ENCODE assay signal across 19 cellular contexts in the genomic region with DNA sequence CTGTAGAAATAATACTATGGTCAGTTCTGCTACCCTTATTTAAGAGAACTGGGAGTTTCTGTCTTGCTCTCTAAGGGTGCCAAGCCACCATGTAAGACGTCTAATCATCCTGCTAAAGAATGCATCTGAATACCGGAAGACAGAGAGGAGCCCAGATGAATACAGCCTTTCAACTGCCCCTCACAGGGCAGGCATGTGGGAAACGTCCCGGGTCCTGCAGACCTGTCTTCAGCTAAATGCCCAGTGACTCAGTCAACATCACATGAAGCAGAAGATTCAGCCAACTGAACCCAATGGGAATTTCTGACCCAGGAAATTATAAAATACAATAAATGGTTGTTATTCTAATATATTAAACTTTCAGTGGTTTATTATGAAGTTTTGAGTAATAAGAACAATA.
DNase-seq lines count a peak whose midpoint lies in the region; ATAC-seq and TF ChIP-seq lines count a peak whose summit lies in the region.
"Had no signal": no experiment of that assay in that cellular context is flagged by ENCODE, and none has a peak within 500 bp of the region (broad histone marks: within the 10 kb centered on the region; RNA-seq: fewer than 3 reads in every experiment).

No MANE protein-coding gene starts in this region.

- no peaks in the 10 kb centered on the region for H3K36me3 ChIP-seq in Peyer's patch
- no peaks in the 10 kb centered on the region for H3K36me3 ChIP-seq in right lobe of liver

- no peak for TF ChIP-seq POLR2A in Peyer's patch (IDR thresholded peaks at IDR 0.05)
- no peak for TF ChIP-seq POLR2A in right lobe of liver (IDR thresholded peaks at IDR 0.05)

- TF ChIP-seq CTCF in Peyer's patch (IDR thresholded peaks at IDR 0.05) (no peak), right lobe of liver (IDR thresholded peaks at IDR 0.05) (no peak)

- in situ Hi-C loops in SK-MEL-5 (cut with HindIII; ENCODE audit: low pct_unique_long_range_greater_than_20kb, low sequenced_read_pairs): no loop called here

- H3K9me3 ChIP-seq in Peyer's patch (no peaks in the 10 kb centered on the region), right lobe of liver (no peaks in the 10 kb centered on the region)

- peak; percentile 94 for DNase-seq in SK-MEL-5 (ENCODE audit: low read depth, low spot score)
- DNase-seq in astrocyte of the hippocampus (ENCODE audit: low read depth, low spot score): peak; percentile 47
- DNase-seq in islet precursor cell: peak; percentile 70
- peak; percentile 20 for DNase-seq in retina
- DNase-seq in Peyer's patch: no peak
- DNase-seq in right lobe of liver: no peak
- DNase-seq in NCI-H2107 (lab: John Stamatoyannopoulos, UW): no peak
- DNase-seq: ACHN; AML-193; CD4-positive, alpha-beta T cell; DMS153; DMS79; GDM1; GOT3; H7; HFFc6 had no signal

- no peaks in the 10 kb centered on the region for H3K27me3 ChIP-seq in Peyer's patch
- H3K27me3 ChIP-seq in right lobe of liver: no peaks in the 10 kb centered on the region

- WGBS in right lobe of liver (ENCODE audit: insufficient coverage, low coverage, low lambda C conversion rate, missing lambda C conversion rate): 11% methylated on average over 4 of the region's 4 CpGs

- H3K4me3 ChIP-seq in Peyer's patch: no peak overlapping the region
- no peak overlapping the region for H3K4me3 ChIP-seq in right lobe of liver

- no peak for ATAC-seq in right lobe of liver
- ATAC-seq: HCT116, HepG2 had no signal

- H3K4me1 ChIP-seq in Peyer's patch: no peaks in the 10 kb centered on the region
- no peaks in the 10 kb centered on the region for H3K4me1 ChIP-seq in right lobe of liver

- H3K27ac ChIP-seq in Peyer's patch (no peak overlapping the region), right lobe of liver (no peak overlapping the region)
- H3K27ac ChIP-seq: C4-2B had no signal

- intact Hi-C loops in right lobe of liver (cut with DNase I): no loop called here

Comparison
In these comparisons a context has a peak if more than half of its experiments do, and no peak if none do; other contexts are left out.
1. DNase-seq: peak in SK-MEL-5 (single experiment), astrocyte of the hippocampus (single experiment), islet precursor cell (single experiment) and retina (single experiment); none in Peyer's patch (0 of 3), right lobe of liver (0 of 3) and NCI-H2107 (single experiment).